Comparison of ENCODE assay signal across 12 cellular contexts in the genomic region with DNA sequence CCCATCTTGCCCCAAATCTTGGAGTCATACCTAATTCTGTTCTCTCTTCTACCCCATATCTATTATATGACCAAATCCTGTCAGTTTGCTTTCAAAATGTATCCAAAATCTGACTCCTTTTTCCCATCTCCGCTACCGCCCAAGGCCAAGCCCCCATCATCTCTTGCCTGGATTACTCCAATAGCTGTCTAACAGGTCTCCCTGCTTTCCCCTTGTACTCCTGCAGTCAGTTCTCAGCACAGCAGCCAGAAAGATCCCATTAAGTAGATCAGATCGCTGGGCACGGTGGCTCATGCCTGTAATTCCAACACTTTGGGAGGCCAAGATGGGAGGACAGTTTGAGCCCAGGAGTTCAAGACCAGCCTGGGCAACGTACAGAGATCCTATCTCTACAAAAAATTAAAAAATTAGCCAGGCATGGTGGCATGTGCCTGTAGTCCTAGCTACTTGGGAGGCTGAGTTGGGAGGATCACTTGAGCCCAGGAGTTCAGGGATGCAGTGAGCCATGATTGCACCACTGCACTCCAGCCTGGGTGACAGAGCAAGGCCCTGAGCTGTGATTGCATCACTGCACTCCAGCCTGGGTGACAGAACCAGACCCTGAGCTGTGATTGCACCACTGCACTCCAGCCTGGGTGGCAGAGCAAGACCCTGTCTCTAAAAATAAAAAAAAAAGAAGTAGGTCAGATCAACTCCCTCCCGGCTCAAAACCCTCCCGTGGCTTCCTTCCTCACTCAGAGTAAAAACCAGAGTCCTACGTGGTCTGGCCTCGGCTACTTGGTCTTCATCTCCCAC. TPM values are rescaled to one million over a fixed set of nuclear protein-coding genes. Genes with fewer than 3 reads are reported as not detected.
DNase-seq lines count a peak whose midpoint lies in the region; ATAC-seq and TF ChIP-seq lines count a peak whose summit lies in the region.
"Not testable (repeated sequence)": the region's sequence is repeated elsewhere in the genome, so short reads cannot be mapped to it uniquely, and the experiment has no call there.
"Had no signal": no experiment of that assay in that cellular context is flagged by ENCODE, and none has a peak within 500 bp of the region (broad histone marks: within the 10 kb centered on the region; RNA-seq: fewer than 3 reads in every experiment).

No MANE protein-coding gene starts in this region.

- peaks cover 17% of the 10 kb centered on the region for H3K36me3 Mint-ChIP-seq in WTC11
- H3K36me3 Mint-ChIP-seq in nephron progenitor cell (ENCODE audit: low read depth) = peaks cover 43% of the 10 kb centered on the region

- not testable (repeated sequence) for H3K27me3 ChIP-seq in DOHH2 (ENCODE audit: control insufficient read depth, low read length); Karpas-422 (ENCODE audit: low read length); right atrium auricular region; tibial artery

- not testable (repeated sequence) for H3K4me3 Mint-ChIP-seq in WTC11, nephron progenitor cell

- not testable (repeated sequence) for H3K27ac Mint-ChIP-seq in WTC11
- peak overlapping the region; percentile 26 for H3K27ac Mint-ChIP-seq in nephron progenitor cell

- intact Hi-C loops in OCI-LY7 (cut with micrococcal nuclease; ENCODE audit: unreplicated experiment); tibial artery (cut with DNase I; ENCODE audit: low total_unique reads): not testable (repeated sequence)

- CTCF ChIA-PET in OCI-LY7 (lab: Charles Lee; ENCODE audit: unreplicated experiment); WTC11 (lab: Charles Lee): not testable (repeated sequence)

- not testable (repeated sequence) for H3K4me1 Mint-ChIP-seq in WTC11, nephron progenitor cell

- peak overlapping the region; percentile 66 for H3K9ac ChIP-seq in Karpas-422 (ENCODE audit: low read length)

- H3K27ac ChIP-seq in DOHH2 (ENCODE audit: low read depth, low read length) = peak overlapping the region; percentile 30
- peak overlapping the region; percentile 88 for H3K27ac ChIP-seq in Karpas-422 (ENCODE audit: low read length)
- peak overlapping the region; percentile 14 for H3K27ac ChIP-seq in OCI-LY7 (ENCODE audit: low read depth, low read length, poor library complexity, severe bottlenecking)
- not testable (repeated sequence) for H3K27ac ChIP-seq in right atrium auricular region, tibial artery

- H3K4me1 ChIP-seq in DOHH2 (ENCODE audit: control insufficient read depth, low read length) (peaks cover 44% of the 10 kb centered on the region), Karpas-422 (ENCODE audit: low read length) (peaks cover 63% of the 10 kb centered on the region), OCI-LY7 (ENCODE audit: insufficient read depth, low read length, poor library complexity, severe bottlenecking) (peaks cover 32% of the 10 kb centered on the region)
- not testable (repeated sequence) for H3K4me1 ChIP-seq in right atrium auricular region, tibial artery

- TF ChIP-seq CTCF in DOHH2 (IDR thresholded peaks at IDR 0.05; ENCODE audit: low read depth, low read length, poor library complexity, severe bottlenecking); OCI-LY7 (conservative IDR thresholded peaks at IDR 0.05; ENCODE audit: low read length); WTC11 (IDR thresholded peaks at IDR 0.05); right atrium auricular region (IDR thresholded peaks at IDR 0.05); nephron progenitor cell (IDR thresholded peaks at IDR 0.05); tibial artery (IDR thresholded peaks at IDR 0.05): not testable (repeated sequence)

- not testable (repeated sequence) for H4K20me1 ChIP-seq in DOHH2 (ENCODE audit: control insufficient read depth, insufficient read depth, low read depth, low read length); Karpas-422 (ENCODE audit: insufficient read depth, low read depth, low read length); OCI-LY7 (ENCODE audit: insufficient read depth, low read length)

- POLR2A ChIA-PET in OCI-LY7 (lab: Charles Lee) = interaction anchor here (0.8 to 2.7 kb wide), 4 partner anchors 9 to 45 kb away, joined by 3 to 10 read pairs (median 4); no protein-coding TSS in a partner anchor
- POLR2A ChIA-PET in WTC11 (lab: Charles Lee) = interaction anchor here (0.6 kb wide), 1 partner anchor 70 kb away, joined by 3 read pairs; no protein-coding TSS in a partner anchor

- peak overlapping the region; percentile 93; the same call in 1 of the 2 replicates for H2AFZ ChIP-seq in Karpas-422 (ENCODE audit: low read length)
- H2AFZ ChIP-seq in OCI-LY7 (ENCODE audit: low read length) = not testable (repeated sequence)

- BruUV-seq in OCI-LY7 (replicated peaks; lab: Mats Ljungman, UMichigan) = not testable (repeated sequence)

- H3F3A ChIP-seq in DOHH2 (ENCODE audit: control insufficient read depth, insufficient read depth) = not testable (repeated sequence)

- not testable (repeated sequence) for H3K9me3 Mint-ChIP-seq in WTC11, nephron progenitor cell

- DNase-seq in Karpas-422 (peak; percentile 86), OCI-LY7 (ENCODE audit: low spot score) (peak; percentile 49), right atrium auricular region (ENCODE audit: low spot score) (peak; percentile 61), tibial artery (peak; percentile 49 to 68)
- not testable (repeated sequence) for DNase-seq in WTC11 (ENCODE audit: low spot score); nephron progenitor cell

- H3K9me2 ChIP-seq in DOHH2 (replicated peaks; ENCODE audit: control insufficient read depth, low read length); Karpas-422 (replicated peaks; ENCODE audit: insufficient read depth, low read length); OCI-LY7 (ENCODE audit: insufficient read depth, low read length): not testable (repeated sequence)

- not testable (repeated sequence) for H3K9me3 ChIP-seq in DOHH2 (ENCODE audit: control insufficient read depth, insufficient read depth, low read length); Karpas-422 (ENCODE audit: low read length); OCI-LY7 (ENCODE audit: low read length); right atrium auricular region; tibial artery

- H3K36me3 ChIP-seq in DOHH2 (ENCODE audit: control insufficient read depth, low read length) = peaks cover 36% of the 10 kb centered on the region
- H3K36me3 ChIP-seq in Karpas-422 (ENCODE audit: insufficient read depth, low read length); right atrium auricular region; tibial artery: not testable (repeated sequence)
- H3K36me3 ChIP-seq in OCI-LY7 (ENCODE audit: insufficient read depth, low read length) = peaks cover 24% of the 10 kb centered on the region

- H3K27me3 Mint-ChIP-seq in WTC11 (ENCODE audit: low read depth); nephron progenitor cell (ENCODE audit: low read depth, poor library complexity): not testable (repeated sequence)

- H3K79me2 ChIP-seq in DOHH2 (ENCODE audit: control insufficient read depth, low read length); Karpas-422 (ENCODE audit: low read length); OCI-LY7 (ENCODE audit: insufficient read depth, low read depth, low read length): not testable (repeated sequence)

- not testable (repeated sequence) for ATAC-seq in WTC11
- peak; percentile 30 for ATAC-seq in esophagus mucosa

- H3K4me3 ChIP-seq in DOHH2 (ENCODE audit: low read length) = peak overlapping the region; percentile 1; the same call in 1 of the 2 replicates
- 0 out of 2 replicates have a peak overlapping the region, but pooled peaks have one; percentile 5 for H3K4me3 ChIP-seq in Karpas-422 (ENCODE audit: low read length)
- H3K4me3 ChIP-seq in OCI-LY7 (ENCODE audit: low read depth, low read length, poor library complexity, severe bottlenecking); right atrium auricular region; tibial artery: not testable (repeated sequence)

- H3K4me2 ChIP-seq in DOHH2 (ENCODE audit: low read length) (peak overlapping the region; percentile 48), Karpas-422 (ENCODE audit: low read depth, low read length, poor library complexity, severe bottlenecking) (peak overlapping the region; percentile 66)
- not testable (repeated sequence) for H3K4me2 ChIP-seq in OCI-LY7 (ENCODE audit: low read length)

RNA-seq across cellular contexts. Expression of gene IQGAP3, which starts 19.6 kb away (rescaled TPM):
- 0.75 and 1.5 TPM in 2 replicates for total RNA-seq in Karpas-422 (2014; rRNA removed; shearing (Covaris generic); ENCODE audit: low replicate concordance)
- total RNA-seq in OCI-LY7 (2014; rRNA removed; shearing (Covaris generic)) = 22.4 and 26.1 TPM in 2 replicates
- total RNA-seq in OCI-LY7 (2022) = 28.7 and 37.1 TPM in 2 replicates
- total RNA-seq in WTC11 (2021) = 30.8 to 33.3 TPM (median 33.3 TPM) in 3 replicates
- total RNA-seq in esophagus mucosa = 11.8 TPM
- 1 to 10 TPM in 1 of 2 donors, not detected in 1; 1.0 TPM for total RNA-seq in right atrium auricular region

RNA-seq across cellular contexts. Expression of gene TTC24, which starts 26.8 kb away (rescaled TPM):
- total RNA-seq in Karpas-422 (2014; rRNA removed; shearing (Covaris generic); ENCODE audit: low replicate concordance) = 2.9 and 7.8 TPM in 2 replicates
- total RNA-seq in OCI-LY7 (2014; rRNA removed; shearing (Covaris generic)) = 2.8 and 3.6 TPM in 2 replicates
- 11.9 and 12.4 TPM in 2 replicates for total RNA-seq in OCI-LY7 (2022)
- total RNA-seq in WTC11 (2021) = 0.09 to 0.20 TPM (median 0.11 TPM) in 3 replicates
- not detected for total RNA-seq in esophagus mucosa
- total RNA-seq in right atrium auricular region = not detected
- total RNA-seq: bronchial epithelial cell, Daoy, mammary epithelial cell, pancreas had no signal

RNA-seq across cellular contexts. Expression of gene NAXE, which starts 38.9 kb away (rescaled TPM):
- 113 and 135 TPM in 2 replicates for total RNA-seq in Karpas-422 (2014; rRNA removed; shearing (Covaris generic); ENCODE audit: low replicate concordance)
- 71.6 and 81.5 TPM in 2 replicates for total RNA-seq in OCI-LY7 (2014; rRNA removed; shearing (Covaris generic))
- total RNA-seq in OCI-LY7 (2022) (56.1 and 61.1 TPM in 2 replicates), WTC11 (2021) (81.6 to 98.1 TPM (median 92.8 TPM) in 3 replicates), esophagus mucosa (80.4 TPM), right atrium auricular region (10 to 100 TPM; 85.3 to 96.3 TPM)

RNA-seq across cellular contexts. Expression of gene GPATCH4, which starts 48.6 kb away (rescaled TPM):
- 26.2 and 28.0 TPM in 2 replicates for total RNA-seq in Karpas-422 (2014; rRNA removed; shearing (Covaris generic); ENCODE audit: low replicate concordance)
- total RNA-seq in OCI-LY7 (2014; rRNA removed; shearing (Covaris generic)) = 33.3 and 40.9 TPM in 2 replicates
- total RNA-seq in OCI-LY7 (2022) (38.5 and 51.6 TPM in 2 replicates), WTC11 (2021) (37.1 to 50.1 TPM (median 38.2 TPM) in 3 replicates), esophagus mucosa (20.3 TPM), right atrium auricular region (10 to 100 TPM; 12.7 to 14.3 TPM)

RNA-seq across cellular contexts. Expression of gene MEF2D, which starts 52.1 kb away (rescaled TPM):
- 22.3 and 24.7 TPM in 2 replicates for total RNA-seq in Karpas-422 (2014; rRNA removed; shearing (Covaris generic); ENCODE audit: low replicate concordance)
- 23.4 and 42.7 TPM in 2 replicates for total RNA-seq in OCI-LY7 (2014; rRNA removed; shearing (Covaris generic))
- 92.3 and 101 TPM in 2 replicates for total RNA-seq in OCI-LY7 (2022)
- total RNA-seq in WTC11 (2021) = 20.6 to 24.1 TPM (median 24.0 TPM) in 3 replicates
- 15.0 TPM for total RNA-seq in esophagus mucosa
- total RNA-seq in right atrium auricular region = 100 to 1,000 TPM in 1 of 2 donors, 10 to 100 TPM in 1; 80.1 to 104 TPM
